In genomic region chr1:59006932-59007331, GRCh38 we compare ENCODE assay signal across 28 cellular contexts.
DNase-seq lines count a peak whose midpoint lies in the region; ATAC-seq and TF ChIP-seq lines count a peak whose summit lies in the region.
"Had no signal": no experiment of that assay in that cellular context is flagged by ENCODE, and none has a peak within 500 bp of the region (broad histone marks: within the 10 kb centered on the region; RNA-seq: fewer than 3 reads in every experiment).

No MANE protein-coding gene starts in this region.

- H4K8ac ChIP-seq in trophoblast cell (ENCODE audit: low read depth, low read length), result no peak overlapping the region

- H3K4me3 ChIP-seq in BLaER1 treated with 17β-estradiol and CSF1 and Interleukin-3, amounts not matched to agents 10 nM and 100 nM, result peak overlapping the region in 1 of 10 experiments; percentile 4; a peak in 1 of 20 replicates
- H3K4me3 ChIP-seq in GM23338 (no peak overlapping the region), coronary artery (no peak overlapping the region), trophoblast cell (ENCODE audit: low read depth, low read length) (no peak overlapping the region)
- H3K4me3 ChIP-seq: adrenal gland, body of pancreas, dorsolateral prefrontal cortex, transverse colon had no signal

- no peak overlapping the region for H2BK120ac ChIP-seq in trophoblast cell (ENCODE audit: insufficient read depth, low read length, poor library complexity)

- H3K36me3 Mint-ChIP-seq in GM23338 (ENCODE audit: low read depth), result no peaks in the 10 kb centered on the region
- H3K36me3 Mint-ChIP-seq: CD14-positive monocyte, mesothelial cell of epicardium, WTC11 had no signal

- no CpG with 5 or more reads among the region's 6 CpGs for WGBS in trophoblast cell (ENCODE audit: extremely low coverage, insufficient coverage, insufficient read length)

- TF ChIP-seq CTCF in GM23338 (conservative IDR thresholded peaks at IDR 0.05; ENCODE audit: low read depth in 2 of 2) (no peak), coronary artery (IDR thresholded peaks at IDR 0.05) (no peak)

- peaks cover 1% of the 10 kb centered on the region for H3K27me3 Mint-ChIP-seq in GM23338 (ENCODE audit: insufficient read depth, low read depth, poor library complexity)

- no peak overlapping the region for H2AK5ac ChIP-seq in trophoblast cell (ENCODE audit: low read length)

- H2BK12ac ChIP-seq in trophoblast cell (ENCODE audit: low read length), result peak overlapping the region; percentile 27

- no peak overlapping the region for H2BK5ac ChIP-seq in trophoblast cell (ENCODE audit: low read depth, low read length, poor library complexity)

- no peak overlapping the region for H3K23ac ChIP-seq in trophoblast cell (ENCODE audit: low read length)

- H3K9me2 ChIP-seq in GM23338 (ENCODE audit: insufficient read depth), result peaks cover 3% of the 10 kb centered on the region

- no peak overlapping the region for H3K14ac ChIP-seq in trophoblast cell (ENCODE audit: low read length)

- no peak overlapping the region for H3K4ac ChIP-seq in trophoblast cell (ENCODE audit: low read depth, low read length)

- H3F3A ChIP-seq in GM23338 (replicated peaks; ENCODE audit: low read depth), result no peaks in the 10 kb centered on the region

- H3K27ac Mint-ChIP-seq in GM23338, result no peak overlapping the region
- H3K27ac Mint-ChIP-seq: CD14-positive monocyte, mesothelial cell of epicardium, WTC11 had no signal

- H2AFZ ChIP-seq in GM23338 (peak overlapping the region; percentile 63; the same call in 1 of the 2 replicates), trophoblast cell (ENCODE audit: insufficient read depth, low read length, poor library complexity) (no peak overlapping the region)

- ATAC-seq in GM23338, result no peak
- ATAC-seq: body of pancreas; naive thymus-derived CD4-positive, alpha-beta T cell; WTC11 had no signal

- peak overlapping the region; percentile 60 to 88 (median 82) for H3K4me2 ChIP-seq in BLaER1 treated with 17β-estradiol and CSF1 and Interleukin-3, amounts not matched to agents 10 nM and 100 nM
- H3K4me2 ChIP-seq in GM23338, result no peak overlapping the region
- no peak overlapping the region for H3K4me2 ChIP-seq in trophoblast cell (ENCODE audit: low read length)

- H3K27me3 ChIP-seq in BLaER1 treated with 17β-estradiol and CSF1 and Interleukin-3, amounts not matched to agents 10 nM and 100 nM, result no peaks in the 10 kb centered on the region
- H3K27me3 ChIP-seq in GM23338 (ENCODE audit: insufficient read depth) (no peaks in the 10 kb centered on the region), trophoblast cell (ENCODE audit: insufficient read depth, low read length) (no peaks in the 10 kb centered on the region)
- H3K27me3 ChIP-seq: adrenal gland, body of pancreas, dorsolateral prefrontal cortex, transverse colon had no signal

- peaks cover 8% of the 10 kb centered on the region for H3K79me1 ChIP-seq in trophoblast cell (ENCODE audit: low read length)

- DNase-seq in GM23338 (ENCODE audit: low spot score), result no peak
- DNase-seq in coronary artery (ENCODE audit: low spot score), result peak; percentile 54
- DNase-seq in trophoblast cell, result no peak
- no peak for DNase-seq in activated naive CD4-positive, alpha-beta T cell treated with anti-CD3 and anti-CD28 coated beads, Interleukin-2, amount 50 U/mL, for 16 hours
- DNase-seq in Ammon's horn (ENCODE audit: low spot score), result no peak
- DNase-seq in nucleus accumbens (lab: John Stamatoyannopoulos, UW), result no peak
- DNase-seq: activated CD8-positive, alpha-beta memory T cell treated with anti-CD3 and anti-CD28 coated beads, Interleukin-2, amount 50 U/mL, for 4 hours; activated gamma-delta T cell; body of pancreas; Calu3; dorsolateral prefrontal cortex; Karpas-422; left ventricle myocardium superior; naive thymus-derived CD4-positive, alpha-beta T cell; NCI-H1048; NCI-H1694; OCI-M1; retina; small intestine; stimulated activated CD8-positive, alpha-beta memory T cell treated with anti-CD3 and anti-CD28 coated beads, Interleukin-4, amount 100 ng/mL, for 48 hours; T1000; transverse colon had no signal

- H3K9ac ChIP-seq in BLaER1 treated with 17β-estradiol and CSF1 and Interleukin-3, amounts not matched to agents 10 nM and 100 nM, result peak overlapping the region in 1 of 11 experiments; percentile 14; a peak in 1 of 22 replicates
- H3K9ac ChIP-seq in trophoblast cell (ENCODE audit: low read length), result no peak overlapping the region

- peaks cover 14% of the 10 kb centered on the region for H3K4me1 Mint-ChIP-seq in GM23338

- no peak overlapping the region for H3K18ac ChIP-seq in trophoblast cell (ENCODE audit: low read length)

- H3K79me2 ChIP-seq in GM23338 (replicated peaks; ENCODE audit: insufficient read depth) (no peaks in the 10 kb centered on the region), trophoblast cell (ENCODE audit: control insufficient read depth, insufficient read depth, low read length, poor library complexity) (no peaks in the 10 kb centered on the region)

- no peaks in the 10 kb centered on the region for H3K36me3 ChIP-seq in BLaER1 treated with 17β-estradiol and CSF1 and Interleukin-3, amounts not matched to agents 10 nM and 100 nM
- H3K36me3 ChIP-seq in GM23338 (ENCODE audit: insufficient read depth) (no peaks in the 10 kb centered on the region), trophoblast cell (ENCODE audit: control insufficient read depth in 1 of 2, insufficient read depth in 2 of 2, low read length in 2 of 2) (no peaks in the 10 kb centered on the region)
- H3K36me3 ChIP-seq: adrenal gland, transverse colon had no signal

- no peak overlapping the region for H4K91ac ChIP-seq in trophoblast cell (ENCODE audit: low read depth, low read length)

- no peaks in the 10 kb centered on the region for H3K9me3 ChIP-seq in BLaER1 treated with 17β-estradiol and CSF1 and Interleukin-3, amounts not matched to agents 10 nM and 100 nM (replicated peaks in 1 of 11)
- H3K9me3 ChIP-seq in trophoblast cell (ENCODE audit: insufficient read depth, low read depth, low read length), result no peaks in the 10 kb centered on the region
- H3K9me3 ChIP-seq: adrenal gland, body of pancreas, transverse colon had no signal

- peak overlapping the region in 7 of 11 experiments; percentile 52 to 75 (median 68); a peak in 11 of 22 replicates for H3K27ac ChIP-seq in BLaER1 treated with 17β-estradiol and CSF1 and Interleukin-3, amounts not matched to agents 10 nM and 100 nM
- H3K27ac ChIP-seq in GM23338 (ENCODE audit: low read depth) (no peak overlapping the region), coronary artery (no peak overlapping the region), trophoblast cell (ENCODE audit: low read depth, low read length) (no peak overlapping the region)
- H3K27ac ChIP-seq: adrenal gland, body of pancreas, dorsolateral prefrontal cortex, HL-60, transverse colon had no signal

- no peak overlapping the region for H3K4me3 Mint-ChIP-seq in GM23338
- H3K4me3 Mint-ChIP-seq: CD14-positive monocyte, mesothelial cell of epicardium, WTC11 had no signal

- no peak overlapping the region for H4K12ac ChIP-seq in trophoblast cell (ENCODE audit: low read depth, low read length)

- H4K20me1 ChIP-seq in BLaER1 treated with 17β-estradiol and CSF1 and Interleukin-3, amounts not matched to agents 10 nM and 100 nM, result no peaks in the 10 kb centered on the region
- H4K20me1 ChIP-seq in GM23338 (replicated peaks; ENCODE audit: insufficient read depth), result no peaks in the 10 kb centered on the region

- H3K4me1 ChIP-seq in BLaER1 treated with 17β-estradiol and CSF1 and Interleukin-3, amounts not matched to agents 10 nM and 100 nM, result peaks cover 31 to 58% (median 47%) of the 10 kb centered on the region in 10 experiments
- H3K4me1 ChIP-seq in GM23338 (ENCODE audit: insufficient read depth), result peaks cover 5% of the 10 kb centered on the region; the same call in 1 of the 2 replicates
- peaks cover 8 to 14% of the 10 kb centered on the region in 2 experiments for H3K4me1 ChIP-seq in trophoblast cell (ENCODE audit: control insufficient read depth in 1 of 2, insufficient read depth in 2 of 2, low read length in 2 of 2)

- no peaks in the 10 kb centered on the region for H3K9me3 Mint-ChIP-seq in GM23338
- H3K9me3 Mint-ChIP-seq: mesothelial cell of epicardium, WTC11 had no signal

TF ChIP-seq in GM23338, 12 proteins besides CTCF, POLR2A, EP300 and RAD21 (continues in another document):
- no peak for TF ChIP-seq ZNF331 (CRISPR knock-in tag; IDR thresholded peaks at IDR 0.05; ENCODE audit: low read depth)

Comparison
In these comparisons a context has a peak if more than half of its experiments do, and no peak if none do; other contexts are left out.
1. H3K27ac ChIP-seq: peak in BLaER1 treated with 17β-estradiol and CSF1 and Interleukin-3, amounts not matched to agents 10 nM and 100 nM (7 of 11); none in GM23338 (single experiment), coronary artery (0 of 2) and trophoblast cell (single experiment).
2. H3K4me2 ChIP-seq: peak in BLaER1 treated with 17β-estradiol and CSF1 and Interleukin-3, amounts not matched to agents 10 nM and 100 nM (11 of 11); none in GM23338 (single experiment) and trophoblast cell (single experiment).